1 cellular context compared by ENCODE assay signal in the genomic region with DNA sequence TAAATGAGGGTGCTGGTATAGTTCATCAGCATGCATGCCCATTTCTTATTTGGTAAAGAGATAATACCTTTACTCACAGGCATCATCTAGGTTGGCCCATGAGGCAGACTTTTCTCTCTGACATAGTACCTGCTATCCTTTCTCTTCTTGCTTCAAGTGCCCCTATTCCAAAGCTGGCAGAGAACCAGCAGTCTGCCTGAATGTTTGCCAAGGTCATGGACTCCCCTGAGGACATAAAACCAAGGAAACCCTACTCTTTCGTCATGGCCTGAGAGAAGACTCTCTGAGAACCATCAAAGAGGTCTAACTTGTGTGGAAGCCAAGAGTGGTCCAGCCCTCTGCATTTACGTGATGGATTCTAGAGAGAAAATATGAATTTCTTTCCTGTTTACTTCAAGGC.
TF ChIP-seq lines count a peak whose summit lies in the region.

No MANE protein-coding gene starts in this region.

TF ChIP-seq in endothelial cell of umbilical vein, 7 proteins besides CTCF, POLR2A, EP300 and RAD21 (continued from another document):
- TF ChIP-seq EZH2 (IDR thresholded peaks at IDR 0.05; ENCODE audit: borderline replicate concordance, low read depth, low read length, severe bottlenecking) (no peak), FOS (IDR thresholded peaks at IDR 0.05; ENCODE audit: borderline replicate concordance, insufficient read depth, low read length) (no peak), JUN (IDR thresholded peaks at IDR 0.05; ENCODE audit: borderline replicate concordance, insufficient read depth, insufficient read length, low read depth) (no peak), GATA2 (IDR thresholded peaks at IDR 0.05; ENCODE audit: insufficient read depth, insufficient read length, low read depth, low read length) (no peak), MAX (IDR thresholded peaks at IDR 0.05; ENCODE audit: insufficient read depth, insufficient read length) (no peak)
